Comparison of ENCODE assay signal across 10 cellular contexts in genomic region chr1:159000070-159000409, GRCh38. TPM values are rescaled to one million over a fixed set of nuclear protein-coding genes. Genes with fewer than 3 reads are reported as not detected.
A peak's percentile ranks its signal among the peaks of the same experiment; 100 is the strongest.
DNase-seq lines count a peak whose midpoint lies in the region; ATAC-seq and TF ChIP-seq lines count a peak whose summit lies in the region.
"Had no signal": no experiment of that assay in that cellular context is flagged by ENCODE, and none has a peak within 500 bp of the region (broad histone marks: within the 10 kb centered on the region; RNA-seq: fewer than 3 reads in every experiment).

No MANE protein-coding gene starts in this region.

- H3K36me3 ChIP-seq in SJCRH30 (no peaks in the 10 kb centered on the region), duodenal mucosa (ENCODE audit: control insufficient read depth in 1 of 2, insufficient read depth in 2 of 2, low read length in 2 of 2) (no peaks in the 10 kb centered on the region), lower lobe of right lung (no peaks in the 10 kb centered on the region)

- H3K27ac ChIP-seq in SJCRH30 (peak overlapping the region; percentile 77), duodenal mucosa (ENCODE audit: low read depth, low read length) (peak overlapping the region; percentile 50), lower lobe of right lung (peak overlapping the region; percentile 82), temporal lobe (ENCODE audit: low read depth, low read length) (peak overlapping the region; percentile 93)
- H3K27ac ChIP-seq: KMS-11 had no signal

- H3K4me1 ChIP-seq in SJCRH30 (peaks cover 7% of the 10 kb centered on the region; the same call in 1 of the 2 replicates), duodenal mucosa (ENCODE audit: control insufficient read depth in 1 of 2, insufficient read depth in 2 of 2, low read length in 2 of 2) (no peaks in the 10 kb centered on the region), lower lobe of right lung (peaks cover 32% of the 10 kb centered on the region)

- H3K4me3 ChIP-seq in SJCRH30, result peak overlapping the region; percentile 56
- peak overlapping the region; percentile 68 to 69 for H3K4me3 ChIP-seq in duodenal mucosa (ENCODE audit: low read depth in 1 of 2, low read length in 2 of 2)
- H3K4me3 ChIP-seq in lower lobe of right lung, result peak overlapping the region; percentile 51

- peak overlapping the region in 1 of 2 donors; percentile 8 for H3K9ac ChIP-seq in duodenal mucosa (ENCODE audit: low read depth in 1 of 2, low read length in 2 of 2)
- H3K9ac ChIP-seq: KMS-11 had no signal

- TF ChIP-seq CTCF in lower lobe of right lung (IDR thresholded peaks at IDR 0.05) (no peak), GM10266 (IDR thresholded peaks at IDR 0.05; ENCODE audit: control insufficient read depth, insufficient read depth, low read depth, missing control alignments) (no peak)

- ATAC-seq in lower lobe of right lung, result peak in 1 of 2 donors; percentile 8
- ATAC-seq: activated T-cell treated with anti-CD3 and anti-CD28 coated beads, Interleukin-2, amount 50 U/mL, for 4 hours had no signal

- H3K27me3 ChIP-seq in SJCRH30 (no peaks in the 10 kb centered on the region), duodenal mucosa (ENCODE audit: control insufficient read depth in 1 of 2, insufficient read depth in 2 of 2, low read length in 2 of 2) (no peaks in the 10 kb centered on the region), lower lobe of right lung (ENCODE audit: low read depth) (no peaks in the 10 kb centered on the region)

- intact Hi-C loops in lower lobe of right lung (cut with DNase I), result no loop called here

- H3K9me3 ChIP-seq in SJCRH30 (replicated peaks) (no peaks in the 10 kb centered on the region), duodenal mucosa (ENCODE audit: control insufficient read depth in 1 of 2, low read length in 2 of 2) (no peaks in the 10 kb centered on the region), lower lobe of right lung (no peaks in the 10 kb centered on the region)

- DNase-seq in SJCRH30 (no peak), lower lobe of right lung (no peak), GM10266 (ENCODE audit: extremely low spot score) (no peak), cerebellum (ENCODE audit: low spot score) (no peak), NCI-H1105 treated with DMSO at 0.1 percent for 48 hours (lab: John Stamatoyannopoulos, UW) (no peak)
- DNase-seq in stimulated activated CD4-positive, alpha-beta T cell treated with anti-CD3 and anti-CD28 coated beads, Interleukin-15, amount 100 ng/mL, for 24 hours, result no peak
- DNase-seq: activated T-cell treated with anti-CD3 and anti-CD28 coated beads, Interleukin-2, amount 50 U/mL, for 4 hours had no signal

RNA-seq across cellular contexts. Expression of gene IFI16, which starts 9.7 kb away (rescaled TPM):
- total RNA-seq in SJCRH30 (2014; rRNA removed; shearing (Covaris generic)), result 55.5 and 63.8 TPM in 2 replicates
- total RNA-seq in lower lobe of right lung, result 102 TPM
- 19.2 TPM for total RNA-seq in temporal lobe
- total RNA-seq in cerebellum, result 13.4 TPM
